25 cellular contexts compared by ENCODE assay signal in genomic region chr6:11909696-11910132, GRCh38.
DNase-seq lines count a peak whose midpoint lies in the region; FAIRE-seq and TF ChIP-seq lines count a peak whose summit lies in the region.
"Had no signal": no experiment of that assay in that cellular context is flagged by ENCODE, and none has a peak within 500 bp of the region (broad histone marks: within the 10 kb centered on the region; RNA-seq: fewer than 3 reads in every experiment).

No MANE protein-coding gene starts in this region.

- FAIRE-seq in bronchial epithelial cell (lab: Jason Lieb, UNC): no peak

- H3K4me1 Mint-ChIP-seq in mesothelial cell of epicardium: peaks cover 33% of the 10 kb centered on the region
- H3K4me1 Mint-ChIP-seq: neural crest cell had no signal

- peak overlapping the region; percentile 23 for H3K27ac Mint-ChIP-seq in mesothelial cell of epicardium
- H3K27ac Mint-ChIP-seq: CD8-positive, alpha-beta T cell; T-helper 1 cell treated with Interleukin-12 subunit alpha and Interleukin-12 subunit beta and Interleukin-4 antibody, amounts not matched to agents 30 μg/mL and 1 μg/mL, for 36 hours had no signal

- H3K4me3 ChIP-seq in MG63 (no peak overlapping the region), bronchial epithelial cell (ENCODE audit: low read depth, low read length) (no peak overlapping the region)
- H3K4me3 ChIP-seq: gastrocnemius medialis, testis had no signal

- peaks cover 2% of the 10 kb centered on the region; the same call in 1 of the 2 replicates for H3K9me3 ChIP-seq in MG63
- H3K9me3 ChIP-seq: gastrocnemius medialis, testis had no signal

- H3K36me3 Mint-ChIP-seq in mesothelial cell of epicardium: peaks cover 6% of the 10 kb centered on the region
- H3K36me3 Mint-ChIP-seq: CD8-positive, alpha-beta T cell had no signal

- no peaks in the 10 kb centered on the region for H3K36me3 ChIP-seq in MG63
- no peaks in the 10 kb centered on the region for H3K36me3 ChIP-seq in bronchial epithelial cell (ENCODE audit: control insufficient read depth, insufficient read depth, low read length)
- H3K36me3 ChIP-seq: gastrocnemius medialis, WERI-Rb-1 had no signal

- peaks cover 15% of the 10 kb centered on the region for H3K9me3 Mint-ChIP-seq in mesothelial cell of epicardium
- H3K9me3 Mint-ChIP-seq: CD8-positive, alpha-beta T cell; T-helper 1 cell treated with Interleukin-12 subunit alpha and Interleukin-12 subunit beta and Interleukin-4 antibody, amounts not matched to agents 30 μg/mL and 1 μg/mL, for 36 hours had no signal

- TF ChIP-seq CTCF in bronchial epithelial cell (IDR thresholded peaks at IDR 0.05; ENCODE audit: insufficient read depth, low read length, severe bottlenecking) (no peak), mesothelial cell of epicardium (IDR thresholded peaks at IDR 0.05; ENCODE audit: unreplicated experiment) (no peak)

- DNase-seq in AG20443 (ENCODE audit: low spot score): peak; percentile 49
- DNase-seq in MG63: peak; percentile 56
- DNase-seq in bronchial epithelial cell (ENCODE audit: low read depth): peak; percentile 29
- no peak for DNase-seq in mesothelial cell of epicardium (ENCODE audit: low spot score in 2 of 2, unreplicated experiment in 2 of 2)
- DNase-seq in NCI-H2081 (lab: John Stamatoyannopoulos, UW): no peak
- no peak for DNase-seq in T-helper 1 cell
- DNase-seq in activated naive CD4-positive, alpha-beta T cell treated with anti-CD3 and anti-CD28 coated beads, Interleukin-2, amount 50 U/mL, for 16 hours: no peak
- no peak for DNase-seq in 8988T
- DNase-seq: ACHN; activated CD4-positive, alpha-beta T cell treated with anti-CD3 and anti-CD28 coated beads, Interleukin-2, amount 50 U/mL, for 48 hours; activated T-cell treated with anti-CD3 and anti-CD28 coated beads for 4 hours; aorta; CD8-positive, alpha-beta T cell; cortex of kidney; gastrocnemius medialis; Karpas-422; left cardiac atrium; NCI-H1417; NCI-H2171; NCI-H526 treated with DMSO at 0.1 percent for 48 hours; SHP77 treated with DMSO at 0.1 percent for 48 hours; testis; WERI-Rb-1 had no signal

- H3K4me3 Mint-ChIP-seq in mesothelial cell of epicardium: no peak overlapping the region
- H3K4me3 Mint-ChIP-seq: CD8-positive, alpha-beta T cell; neural crest cell; T-helper 1 cell treated with Interleukin-12 subunit alpha and Interleukin-12 subunit beta and Interleukin-4 antibody, amounts not matched to agents 30 μg/mL and 1 μg/mL, for 36 hours had no signal

- H3K27me3 Mint-ChIP-seq in mesothelial cell of epicardium (ENCODE audit: low read depth): no peaks in the 10 kb centered on the region

- no peaks in the 10 kb centered on the region for H3K27me3 ChIP-seq in MG63
- H3K27me3 ChIP-seq in bronchial epithelial cell (ENCODE audit: control insufficient read depth, insufficient read depth, low read length): no peaks in the 10 kb centered on the region
- H3K27me3 ChIP-seq: gastrocnemius medialis, testis had no signal

Comparison
In these comparisons a context has a peak if more than half of its experiments do, and no peak if none do; other contexts are left out.
1. DNase-seq: peak in AG20443 (single experiment), MG63 (single experiment) and bronchial epithelial cell (single experiment); none in mesothelial cell of epicardium (0 of 2), NCI-H2081 (0 of 2), T-helper 1 cell (0 of 5), activated naive CD4-positive, alpha-beta T cell treated with anti-CD3 and anti-CD28 coated beads, Interleukin-2, amount 50 U/mL, for 16 hours (single experiment) and 8988T (single experiment).